Comparison of ENCODE assay signal across 18 cellular contexts in the genomic region with DNA sequence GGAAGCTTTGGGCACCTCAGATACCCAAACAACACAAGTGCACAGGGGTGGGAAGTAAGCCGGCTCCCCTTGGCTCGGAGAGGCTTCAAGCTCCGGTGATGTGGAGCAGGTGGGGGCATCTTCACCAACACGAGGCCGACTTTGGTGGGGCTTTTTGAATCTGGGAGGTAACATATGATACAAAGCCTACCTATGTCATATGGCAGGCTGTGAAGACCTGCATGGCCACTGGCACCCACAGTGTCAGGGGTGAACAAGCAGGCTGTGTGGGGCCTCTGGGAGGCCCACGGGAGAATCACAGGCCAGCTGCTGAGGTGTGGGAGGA.
"Had no signal": no experiment of that assay in that cellular context is flagged by ENCODE, and none has a peak within 500 bp of the region (broad histone marks: within the 10 kb centered on the region; RNA-seq: fewer than 3 reads in every experiment).

No MANE protein-coding gene starts in this region.

- ATAC-seq: foreskin keratinocyte; left cardiac atrium; left ventricle myocardium superior; naive thymus-derived CD4-positive, alpha-beta T cell; stimulated activated memory B cell treated with anti-CD40 and anti-IgM and Interleukin-4, amounts not matched to agents 10 μg/mL and 1 μg/mL and 100 μg/mL, for 72 hours had no signal

- H3K9me3 Mint-ChIP-seq: central memory CD8-positive, alpha-beta T cell; stimulated activated memory B cell treated with anti-CD40 and anti-IgM and Interleukin-4, amounts not matched to agents 10 μg/mL and 1 μg/mL and 100 μg/mL, for 72 hours had no signal

- H3K36me3 ChIP-seq: right atrium auricular region had no signal

- H3K27me3 Mint-ChIP-seq: central memory CD8-positive, alpha-beta T cell; dendritic cell treated with granulocyte-macrophage colony-stimulating factor and Interleukin-4, amounts not matched to agents 40 ng/mL and 50 ng/mL, for 4 days; naive thymus-derived CD4-positive, alpha-beta T cell; stimulated activated memory B cell treated with anti-CD40 and anti-IgM and Interleukin-4, amounts not matched to agents 10 μg/mL and 1 μg/mL and 100 μg/mL, for 72 hours; stimulated activated naive CD8-positive, alpha-beta T cell treated with anti-CD3 and anti-CD28 coated beads, Interleukin-15, Interleukin-2, amounts not matched to agents 100 ng/mL and 50 ng/mL, for 24 hours; type B pancreatic cell had no signal

- H3K27ac ChIP-seq: foreskin keratinocyte, hepatocyte, right atrium auricular region had no signal

- H3K27me3 ChIP-seq: foreskin keratinocyte, hepatocyte, right atrium auricular region had no signal

- H3K79me2 ChIP-seq: hepatocyte had no signal

- H3K4me3 Mint-ChIP-seq: central memory CD8-positive, alpha-beta T cell; dendritic cell treated with granulocyte-macrophage colony-stimulating factor and Interleukin-4, amounts not matched to agents 40 ng/mL and 50 ng/mL, for 4 days; naive thymus-derived CD4-positive, alpha-beta T cell; nephron progenitor cell; stimulated activated memory B cell treated with anti-CD40 and anti-IgM and Interleukin-4, amounts not matched to agents 10 μg/mL and 1 μg/mL and 100 μg/mL, for 72 hours; stimulated activated naive CD8-positive, alpha-beta T cell treated with anti-CD3 and anti-CD28 coated beads, Interleukin-15, Interleukin-2, amounts not matched to agents 100 ng/mL and 50 ng/mL, for 24 hours; type B pancreatic cell had no signal

- H3K9me3 ChIP-seq: right atrium auricular region had no signal

- DNase-seq: erythroblast; foreskin keratinocyte; kidney; left cardiac atrium; left ventricle myocardium superior; mesendoderm; naive thymus-derived CD4-positive, alpha-beta T cell; nephron progenitor cell; stimulated activated CD4-positive, alpha-beta T cell treated with anti-CD3 and anti-CD28 coated beads, Interleukin-15, amount 100 ng/mL, for 24 hours; stimulated activated CD4-positive, alpha-beta T cell treated with anti-CD3 and anti-CD28 coated beads, Interleukin-1b, Interleukin-23, amount 100 ng/mL, for 48 hours; stimulated activated CD4-positive, alpha-beta T cell treated with anti-CD3 and anti-CD28 coated beads, Interleukin-4, amount 100 ng/mL, for 24 hours had no signal

- H2AFZ ChIP-seq: hepatocyte had no signal

- H3K4me2 ChIP-seq: hepatocyte had no signal

- H3K4me3 ChIP-seq: hepatocyte, right atrium auricular region had no signal

- H3K4me1 Mint-ChIP-seq: stimulated activated memory B cell treated with anti-CD40 and anti-IgM and Interleukin-4, amounts not matched to agents 10 μg/mL and 1 μg/mL and 100 μg/mL, for 72 hours had no signal

- H3K27ac Mint-ChIP-seq: dendritic cell treated with granulocyte-macrophage colony-stimulating factor and Interleukin-4, amounts not matched to agents 40 ng/mL and 50 ng/mL, for 4 days; naive thymus-derived CD4-positive, alpha-beta T cell; nephron progenitor cell; stimulated activated memory B cell treated with anti-CD40 and anti-IgM and Interleukin-4, amounts not matched to agents 10 μg/mL and 1 μg/mL and 100 μg/mL, for 72 hours; stimulated activated naive CD8-positive, alpha-beta T cell treated with anti-CD3 and anti-CD28 coated beads, Interleukin-15, Interleukin-2, amounts not matched to agents 100 ng/mL and 50 ng/mL, for 24 hours; type B pancreatic cell had no signal
